25 cellular contexts compared by ENCODE assay signal in the genomic region with DNA sequence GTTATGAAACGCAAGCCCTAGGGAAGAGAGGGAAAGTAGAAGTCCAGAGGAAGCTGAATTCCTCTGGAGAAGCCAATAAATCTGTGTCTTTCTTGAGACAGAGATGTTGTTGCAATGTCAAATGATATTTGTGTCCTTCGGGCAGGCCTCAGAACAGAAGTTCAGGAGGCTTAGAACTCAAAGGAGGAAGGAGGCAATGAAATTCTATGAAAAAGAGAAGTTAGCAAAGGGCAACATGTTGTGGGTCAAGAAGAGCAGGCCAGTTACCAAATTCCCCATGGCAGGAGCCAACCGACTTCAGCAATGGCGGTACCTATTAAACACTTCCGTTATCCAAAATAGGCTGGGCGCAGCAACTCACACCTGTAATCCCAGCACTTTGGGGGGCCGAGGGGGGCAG.
"Had no signal": no experiment of that assay in that cellular context is flagged by ENCODE, and none has a peak within 500 bp of the region (broad histone marks: within the 10 kb centered on the region; RNA-seq: fewer than 3 reads in every experiment).

No MANE protein-coding gene starts in this region.

- H3K4me3 Mint-ChIP-seq: activated CD4-positive, alpha-beta memory T cell treated with anti-CD3 and anti-CD28 coated beads for 36 hours; activated naive CD4-positive, alpha-beta T cell treated with anti-CD3 and anti-CD28 coated beads, Interleukin-2, amount 10 ng/mL, durations not matched to agents 7 days and 5 days; activated T-cell treated with anti-CD3 and anti-CD28 coated beads, Interleukin-2, amount 50 U/mL, for 72 hours; naive thymus-derived CD4-positive, alpha-beta T cell; neural progenitor cell; stimulated activated memory B cell treated with anti-CD40 and anti-IgM and Interleukin-4, amounts not matched to agents 10 μg/mL and 1 μg/mL and 100 μg/mL, for 72 hours; T-cell; type B pancreatic cell had no signal

- H3K27me3 Mint-ChIP-seq: activated CD4-positive, alpha-beta memory T cell treated with anti-CD3 and anti-CD28 coated beads for 36 hours; type B pancreatic cell had no signal

- DNase-seq: activated CD4-positive, alpha-beta memory T cell treated with anti-CD3 and anti-CD28 coated beads for 36 hours; activated CD4-positive, alpha-beta T cell treated with anti-CD3 and anti-CD28 coated beads for 4 hours; activated CD4-positive, CD25-positive, alpha-beta regulatory T cell; activated effector memory CD4-positive, alpha-beta T cell treated with anti-CD3 and anti-CD28 coated beads, Interleukin-2, amount 50 U/mL, for 16 hours; activated naive CD4-positive, alpha-beta T cell treated with anti-CD3 and anti-CD28 coated beads, Interleukin-2, amount 10 ng/mL, durations not matched to agents 7 days and 5 days; activated T-cell treated with anti-CD3 and anti-CD28 coated beads, Interleukin-2, amount 50 U/mL, for 72 hours; amygdala; cerebellar nuclear complex; cortex of kidney; heart right ventricle; islet precursor cell; left cardiac atrium; naive thymus-derived CD4-positive, alpha-beta T cell; posterior cingulate gyrus; sigmoid colon; stimulated activated CD4-positive, alpha-beta T cell treated with anti-CD3 and anti-CD28 coated beads, Interleukin-15, amount 100 ng/mL, for 24 hours; T-cell; testis had no signal

- H3K27ac ChIP-seq: epithelial cell of prostate, gastroesophageal sphincter, heart right ventricle, neural progenitor cell, sigmoid colon, testis had no signal

- H3K27me3 ChIP-seq: gastroesophageal sphincter, heart right ventricle, neural progenitor cell, sigmoid colon, testis had no signal

- H3K9me3 Mint-ChIP-seq: activated CD4-positive, alpha-beta memory T cell treated with anti-CD3 and anti-CD28 coated beads for 36 hours; activated naive CD4-positive, alpha-beta T cell treated with anti-CD3 and anti-CD28 coated beads, Interleukin-2, amount 10 ng/mL, durations not matched to agents 7 days and 5 days; activated T-cell treated with anti-CD3 and anti-CD28 coated beads, Interleukin-2, amount 50 U/mL, for 72 hours; naive thymus-derived CD4-positive, alpha-beta T cell; neural progenitor cell; stimulated activated memory B cell treated with anti-CD40 and anti-IgM and Interleukin-4, amounts not matched to agents 10 μg/mL and 1 μg/mL and 100 μg/mL, for 72 hours; T-cell; type B pancreatic cell had no signal

- H3K36me3 ChIP-seq: gastroesophageal sphincter, heart right ventricle, neural progenitor cell, sigmoid colon had no signal

- H3K4me1 Mint-ChIP-seq: activated naive CD4-positive, alpha-beta T cell treated with anti-CD3 and anti-CD28 coated beads, Interleukin-2, amount 10 ng/mL, durations not matched to agents 7 days and 5 days; naive thymus-derived CD4-positive, alpha-beta T cell; neural progenitor cell; stimulated activated memory B cell treated with anti-CD40 and anti-IgM and Interleukin-4, amounts not matched to agents 10 μg/mL and 1 μg/mL and 100 μg/mL, for 72 hours; T-cell had no signal

- ATAC-seq: activated T-cell treated with anti-CD3 and anti-CD28 coated beads, Interleukin-2, amount 50 U/mL, for 72 hours; gastroesophageal sphincter; heart right ventricle; left cardiac atrium; naive thymus-derived CD4-positive, alpha-beta T cell; stimulated activated memory B cell treated with anti-CD40 and anti-IgM and Interleukin-4, amounts not matched to agents 10 μg/mL and 1 μg/mL and 100 μg/mL, for 72 hours; T-cell had no signal

- H3K27ac Mint-ChIP-seq: activated CD4-positive, alpha-beta memory T cell treated with anti-CD3 and anti-CD28 coated beads for 36 hours; activated naive CD4-positive, alpha-beta T cell treated with anti-CD3 and anti-CD28 coated beads, Interleukin-2, amount 10 ng/mL, durations not matched to agents 7 days and 5 days; activated T-cell treated with anti-CD3 and anti-CD28 coated beads, Interleukin-2, amount 50 U/mL, for 72 hours; naive thymus-derived CD4-positive, alpha-beta T cell; neural progenitor cell; stimulated activated memory B cell treated with anti-CD40 and anti-IgM and Interleukin-4, amounts not matched to agents 10 μg/mL and 1 μg/mL and 100 μg/mL, for 72 hours; T-cell; type B pancreatic cell had no signal

- H3K9me3 ChIP-seq: gastroesophageal sphincter, heart right ventricle, sigmoid colon, testis had no signal

- H3K36me3 Mint-ChIP-seq: activated CD4-positive, alpha-beta memory T cell treated with anti-CD3 and anti-CD28 coated beads for 36 hours; activated naive CD4-positive, alpha-beta T cell treated with anti-CD3 and anti-CD28 coated beads, Interleukin-2, amount 10 ng/mL, durations not matched to agents 7 days and 5 days; naive thymus-derived CD4-positive, alpha-beta T cell; neural progenitor cell; stimulated activated memory B cell treated with anti-CD40 and anti-IgM and Interleukin-4, amounts not matched to agents 10 μg/mL and 1 μg/mL and 100 μg/mL, for 72 hours; T-cell; type B pancreatic cell had no signal

- H3K4me1 ChIP-seq: gastroesophageal sphincter, sigmoid colon, testis had no signal

- H3K4me3 ChIP-seq: gastroesophageal sphincter, heart right ventricle, lung, neural progenitor cell, sigmoid colon, smooth muscle cell, testis had no signal
